8 cellular contexts compared by ENCODE assay signal in the genomic region with DNA sequence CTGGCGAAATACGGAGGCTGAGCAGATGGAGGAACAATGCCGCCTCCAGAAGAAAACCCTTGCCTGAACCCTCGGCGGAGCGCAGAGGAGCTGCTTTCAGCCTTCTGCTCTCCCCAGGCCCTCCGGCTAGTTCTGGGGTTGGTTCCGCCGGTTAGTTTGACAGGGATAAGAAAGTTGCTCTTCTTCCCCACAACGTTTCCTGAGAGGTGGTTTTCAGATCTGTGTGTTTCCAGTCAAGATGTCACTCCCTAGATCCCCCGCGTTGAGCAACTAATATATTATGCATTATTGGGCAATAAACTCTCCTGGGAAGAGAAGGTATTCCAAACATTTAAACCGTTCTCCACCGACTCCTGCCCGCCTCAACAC. TPM values are rescaled to one million over a fixed set of nuclear protein-coding genes. Genes with fewer than 3 reads are reported as not detected.
DNase-seq lines count a peak whose midpoint lies in the region; ATAC-seq and TF ChIP-seq lines count a peak whose summit lies in the region.
"Had no signal": no experiment of that assay in that cellular context is flagged by ENCODE, and none has a peak within 500 bp of the region (broad histone marks: within the 10 kb centered on the region; RNA-seq: fewer than 3 reads in every experiment).

No MANE protein-coding gene starts in this region.

- H3K36me3 ChIP-seq in adrenal gland (replicated peaks in 1 of 2) = no peaks in the 10 kb centered on the region
- no peaks in the 10 kb centered on the region for H3K36me3 ChIP-seq in iPS-18a (ENCODE audit: control insufficient read depth, low read depth, low read length)

- peak overlapping the region; percentile 65 to 69 for H3K4me3 Mint-ChIP-seq in stimulated activated naive B cell treated with anti-CD40 and anti-IgM and Interleukin-4, amounts not matched to agents 10 μg/mL and 1 μg/mL and 100 μg/mL, for 72 hours

- H3K9ac ChIP-seq in iPS-18a (ENCODE audit: low read length) = peak overlapping the region; percentile 75

- peak overlapping the region; percentile 32 for H3K4me3 ChIP-seq in HFF-Myc (replicated peaks; ENCODE audit: low read depth, low read length)
- H3K4me3 ChIP-seq in adrenal gland = peak overlapping the region in 1 of 4 donors; percentile 49
- H3K4me3 ChIP-seq in iPS-18a (ENCODE audit: low read length) = peak overlapping the region; percentile 95

- no peak for ATAC-seq in stimulated activated naive B cell treated with anti-CD40 and anti-IgM and Interleukin-4, amounts not matched to agents 10 μg/mL and 1 μg/mL and 100 μg/mL, for 72 hours (replicated peaks)
- ATAC-seq in HG02973 (IDR thresholded peaks at IDR 0.05; ENCODE audit: unreplicated experiment) (no peak), HG02885 (IDR thresholded peaks at IDR 0.05; ENCODE audit: poor library complexity, unreplicated experiment) (no peak)

- 6 to 9% (median 8%) methylated on average over 15 of the region's 15 CpGs for WGBS in adrenal gland, 4 donors

- H3K4me1 ChIP-seq in adrenal gland (replicated peaks in 1 of 2) (peaks cover 17 to 18% of the 10 kb centered on the region in 2 donors), iPS-18a (ENCODE audit: control insufficient read depth, low read depth, low read length) (peaks cover 22% of the 10 kb centered on the region)

- no peaks in the 10 kb centered on the region for H3K36me3 Mint-ChIP-seq in stimulated activated naive B cell treated with anti-CD40 and anti-IgM and Interleukin-4, amounts not matched to agents 10 μg/mL and 1 μg/mL and 100 μg/mL, for 72 hours

- H3K9me3 ChIP-seq in adrenal gland (replicated peaks in 1 of 3) = no peaks in the 10 kb centered on the region
- H3K9me3 ChIP-seq in iPS-18a (ENCODE audit: control insufficient read depth, low read depth, low read length) = no peaks in the 10 kb centered on the region

- TF ChIP-seq CTCF in HFF-Myc (IDR thresholded peaks at IDR 0.05; ENCODE audit: low read depth, low read length, missing control alignments) = no peak
- no peak for TF ChIP-seq CTCF in adrenal gland (IDR thresholded peaks at IDR 0.05)

- H3K27me3 ChIP-seq in adrenal gland (no peaks in the 10 kb centered on the region), iPS-18a (ENCODE audit: control insufficient read depth, insufficient read depth, low read length) (peaks cover 43% of the 10 kb centered on the region)

- no peak for TF ChIP-seq POLR2A in adrenal gland (IDR thresholded peaks at IDR 0.05)

- intact Hi-C loops in adrenal gland (cut with DNase I) = no loop called here

- peaks cover 44 to 48% of the 10 kb centered on the region in 2 donors for H3K27me3 Mint-ChIP-seq in stimulated activated naive B cell treated with anti-CD40 and anti-IgM and Interleukin-4, amounts not matched to agents 10 μg/mL and 1 μg/mL and 100 μg/mL, for 72 hours

- H3K27ac ChIP-seq in adrenal gland (peak overlapping the region in 3 of 5 donors; percentile 30 to 73 (median 50)), iPS-18a (ENCODE audit: low read length) (no peak overlapping the region)

- peaks cover 21 to 39% of the 10 kb centered on the region in 2 donors for H3K4me1 Mint-ChIP-seq in stimulated activated naive B cell treated with anti-CD40 and anti-IgM and Interleukin-4, amounts not matched to agents 10 μg/mL and 1 μg/mL and 100 μg/mL, for 72 hours

- no peak for DNase-seq in HFF-Myc (ENCODE audit: extremely low read depth, low read depth)
- no peak for DNase-seq in adrenal gland
- no peak for DNase-seq in stimulated activated naive B cell treated with anti-CD40 and anti-IgM and Interleukin-4, amounts not matched to agents 10 μg/mL and 1 μg/mL and 100 μg/mL, for 72 hours
- DNase-seq in cerebellum (ENCODE audit: low spot score) = no peak

- H3K9me3 Mint-ChIP-seq in stimulated activated naive B cell treated with anti-CD40 and anti-IgM and Interleukin-4, amounts not matched to agents 10 μg/mL and 1 μg/mL and 100 μg/mL, for 72 hours = no peaks in the 10 kb centered on the region

- peak overlapping the region; percentile 34 for H3K27ac Mint-ChIP-seq in stimulated activated naive B cell treated with anti-CD40 and anti-IgM and Interleukin-4, amounts not matched to agents 10 μg/mL and 1 μg/mL and 100 μg/mL, for 72 hours

RNA-seq across cellular contexts. Expression of gene NLGN1, which starts 0.6 kb away (rescaled TPM):
- total RNA-seq in adrenal gland (1 to 10 TPM in 3 of 8 donors, under 1 TPM in 5; 0.30 to 3.7 (median 0.84) TPM), cerebellum (61.6 TPM)
- polyA plus RNA-seq in adrenal gland = 1 to 10 TPM in 1 of 3 donors, under 1 TPM in 2; 0.13 to 2.0 (median 0.64) TPM
- total RNA-seq: HT-29 had no signal

Comparison
In these comparisons a context has a peak if more than half of its experiments do, and no peak if none do; other contexts are left out.
1. RNA of gene NLGN1, which starts 0.6 kb away (total RNA-seq): 61.6 TPM in cerebellum (single experiment); 0.30 to 3.7 TPM in adrenal gland; every median in the first group is over 10 times any median in the second.